In the genomic region with DNA sequence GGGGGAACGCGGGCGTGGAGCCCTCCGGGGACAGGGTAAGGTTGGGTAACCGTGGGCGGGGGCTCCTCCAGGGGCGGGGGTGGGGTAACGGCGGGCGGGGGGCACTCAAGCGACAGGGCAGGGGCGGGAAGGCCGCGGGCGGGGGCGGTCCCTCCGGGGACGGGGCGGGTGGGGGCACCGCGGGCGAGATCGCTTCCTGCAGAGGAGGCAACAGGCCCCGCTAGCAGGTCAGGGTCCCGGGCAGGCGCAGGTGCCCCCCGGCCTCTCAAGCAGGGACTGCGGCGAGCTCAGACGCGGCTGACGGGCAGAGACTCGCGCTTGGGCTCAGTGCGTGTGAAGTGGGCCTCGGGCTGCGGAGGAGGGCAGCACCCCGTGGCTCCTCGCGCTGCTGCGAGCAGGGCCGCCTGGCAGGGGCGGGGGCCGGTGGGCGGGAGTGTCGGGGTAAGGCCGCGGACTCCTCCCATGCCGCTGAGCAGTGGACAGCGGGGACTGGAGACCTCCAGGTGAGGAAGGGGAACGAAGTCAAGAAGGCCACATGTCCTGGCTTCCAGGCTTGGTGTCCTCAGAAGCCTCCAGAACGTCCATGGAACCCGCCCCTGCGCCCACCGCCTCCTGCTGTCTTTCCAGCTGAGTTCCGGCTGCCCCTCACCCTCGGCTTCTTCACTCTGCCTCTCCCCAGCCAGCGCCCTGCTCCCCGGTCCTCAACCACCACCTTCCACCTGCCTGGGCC, we compare ENCODE assay signal across 8 cellular contexts. TPM values are rescaled to one million over a fixed set of nuclear protein-coding genes. Genes with fewer than 3 reads are reported as not detected.
DNase-seq lines count a peak whose midpoint lies in the region; ATAC-seq and TF ChIP-seq lines count a peak whose summit lies in the region.

No MANE protein-coding gene starts in this region.

- H3K9me3 ChIP-seq in colonic mucosa (no peaks in the 10 kb centered on the region), liver (ENCODE audit: control insufficient read depth in 4 of 4, low read length in 3 of 4) (no peaks in the 10 kb centered on the region)

- H3K4me3 ChIP-seq in GM23338, result peak overlapping the region; percentile 58
- H3K4me3 ChIP-seq in colonic mucosa, result peak overlapping the region; percentile 72
- H3K4me3 ChIP-seq in liver (ENCODE audit: low read depth in 1 of 3, low read length in 3 of 3), result peak overlapping the region; percentile 45 to 99 (median 63)

- POLR2A ChIA-PET in activated B cell treated with CpG ODN at 0.5 μM for 24 hours (lab: Charles Lee), result interaction anchor here (0.5 to 2.1 kb wide), 20 partner anchors 8 to 747 kb away, joined by 3 to 17 read pairs (median 4); a partner anchor contains a TSS

- H2AFZ ChIP-seq in GM23338, result no peak overlapping the region

- no peak for TF ChIP-seq RAD21 in liver (IDR thresholded peaks at IDR 0.05)

- intact Hi-C loops in activated B cell treated with CpG ODN at 0.5 μM for 24 hours (cut with micrococcal nuclease), result loop anchor here (1.0 to 10.0 kb wide), 5 partner anchors 15 to 587 kb away; a partner anchor contains a TSS
- intact Hi-C loops in colonic mucosa (cut with DNase I), result no loop called here

- H3K27me3 Mint-ChIP-seq in GM23338 (ENCODE audit: insufficient read depth, low read depth, poor library complexity), result peaks cover 11% of the 10 kb centered on the region
- H3K27me3 Mint-ChIP-seq in activated B cell treated with CpG ODN at 0.5 μM for 24 hours, result no peaks in the 10 kb centered on the region

- peaks cover 15% of the 10 kb centered on the region for H3F3A ChIP-seq in GM23338 (replicated peaks; ENCODE audit: low read depth)

- H3K79me2 ChIP-seq in GM23338 (replicated peaks; ENCODE audit: insufficient read depth), result peaks cover 46% of the 10 kb centered on the region

- WGBS in liver, result 3% methylated on average over 59 of the region's 59 CpGs

- no peak overlapping the region for H3K27ac Mint-ChIP-seq in GM23338
- peak overlapping the region; percentile 95 for H3K27ac Mint-ChIP-seq in activated B cell treated with CpG ODN at 0.5 μM for 24 hours

- H3K4me3 Mint-ChIP-seq in GM23338 (peak overlapping the region; percentile 73), activated B cell treated with CpG ODN at 0.5 μM for 24 hours (peak overlapping the region; percentile 86)

- peaks cover 10% of the 10 kb centered on the region for H3K36me3 Mint-ChIP-seq in GM23338 (ENCODE audit: low read depth)
- peaks cover 11% of the 10 kb centered on the region for H3K36me3 Mint-ChIP-seq in activated B cell treated with CpG ODN at 0.5 μM for 24 hours (ENCODE audit: low read depth)

- peak overlapping the region; percentile 86 for H3K4me2 ChIP-seq in GM23338

- peaks cover 52% of the 10 kb centered on the region for H3K4me1 Mint-ChIP-seq in GM23338
- H3K4me1 Mint-ChIP-seq in activated B cell treated with CpG ODN at 0.5 μM for 24 hours, result peaks cover 65% of the 10 kb centered on the region

- peak; percentile 78 for DNase-seq in D341Med (ENCODE audit: low spot score)
- DNase-seq in GM23338 (ENCODE audit: low spot score), result peak; percentile 67
- DNase-seq in NCI-H2081 (lab: John Stamatoyannopoulos, UW), result peak; percentile 69 to 76
- no peak for DNase-seq in activated B cell treated with CpG ODN at 0.5 μM for 24 hours
- peak; percentile 87 for DNase-seq in colonic mucosa
- peak; percentile 79 for DNase-seq in stimulated activated CD4-positive, alpha-beta T cell treated with anti-CD3 and anti-CD28 coated beads, Interleukin-4, amount 100 ng/mL, for 4 hours

- ATAC-seq in GM23338 (peak; percentile 59), activated B cell treated with CpG ODN at 0.5 μM for 24 hours (ENCODE audit: low read depth) (peak; percentile 64), GM19328 (IDR thresholded peaks at IDR 0.05; ENCODE audit: unreplicated experiment) (no peak)

- no peaks in the 10 kb centered on the region for H3K36me3 ChIP-seq in GM23338 (ENCODE audit: insufficient read depth)
- no peaks in the 10 kb centered on the region for H3K36me3 ChIP-seq in colonic mucosa
- H3K36me3 ChIP-seq in liver (ENCODE audit: control insufficient read depth in 4 of 4, insufficient read depth in 3 of 4, low read depth in 1 of 4, low read length in 3 of 4), result no peaks in the 10 kb centered on the region

- H4K20me1 ChIP-seq in GM23338 (replicated peaks; ENCODE audit: insufficient read depth), result peaks cover 28% of the 10 kb centered on the region

- CTCF ChIA-PET in activated B cell treated with CpG ODN at 0.5 μM for 24 hours (lab: Charles Lee), result interaction anchor here (1.1 to 1.2 kb wide), 2 partner anchors 14 to 103 kb away, joined by 3 to 5 read pairs; no protein-coding TSS in a partner anchor

- no peaks in the 10 kb centered on the region; the same call in 2 of the 3 replicates for H3K9me3 Mint-ChIP-seq in GM23338
- H3K9me3 Mint-ChIP-seq in activated B cell treated with CpG ODN at 0.5 μM for 24 hours, result no peaks in the 10 kb centered on the region

- H3K27ac ChIP-seq in GM23338 (ENCODE audit: low read depth) (no peak overlapping the region), colonic mucosa (peak overlapping the region; percentile 80), liver (ENCODE audit: low read depth in 1 of 2, low read length in 2 of 2) (peak overlapping the region; percentile 86 to 89)

- H3K9ac ChIP-seq in colonic mucosa (ENCODE audit: low read depth in 2 of 2, low read length in 2 of 2) (peak overlapping the region; percentile 76 to 82), liver (ENCODE audit: low read depth in 1 of 2, low read length in 2 of 2) (peak overlapping the region; percentile 3 to 42)

- TF ChIP-seq CTCF in GM23338 (conservative IDR thresholded peaks at IDR 0.05; ENCODE audit: low read depth in 2 of 2), result no peak
- no peak for TF ChIP-seq CTCF in activated B cell treated with CpG ODN at 0.5 μM for 24 hours (IDR thresholded peaks at IDR 0.05)
- no peak for TF ChIP-seq CTCF in colonic mucosa (IDR thresholded peaks at IDR 0.05)
- TF ChIP-seq CTCF in liver (IDR thresholded peaks at IDR 0.05; ENCODE audit: low read depth, low read length, missing input control), result no peak

- peaks cover 34% of the 10 kb centered on the region for H3K4me1 ChIP-seq in GM23338 (ENCODE audit: insufficient read depth)
- peaks cover 39% of the 10 kb centered on the region for H3K4me1 ChIP-seq in colonic mucosa
- peaks cover 15 to 36% (median 33%) of the 10 kb centered on the region in 4 donors for H3K4me1 ChIP-seq in liver (ENCODE audit: control insufficient read depth in 4 of 4, insufficient read depth in 4 of 4, low read length in 3 of 4)

- H3K27me3 ChIP-seq in GM23338 (ENCODE audit: insufficient read depth), result no peaks in the 10 kb centered on the region
- H3K27me3 ChIP-seq in colonic mucosa, result no peaks in the 10 kb centered on the region
- no peaks in the 10 kb centered on the region for H3K27me3 ChIP-seq in liver (ENCODE audit: control insufficient read depth in 4 of 4, insufficient read depth in 4 of 4, low read length in 3 of 4)

- H3K9me2 ChIP-seq in GM23338 (ENCODE audit: insufficient read depth), result no peaks in the 10 kb centered on the region

TF ChIP-seq in GM23338, 12 proteins besides CTCF, POLR2A, EP300 and RAD21:
- TF ChIP-seq STAT1 (IDR thresholded peaks at IDR 0.05; ENCODE audit: unreplicated experiment), result no peak
- peak; percentile 56 for TF ChIP-seq POLR2AphosphoS5 (IDR thresholded peaks at IDR 0.05; ENCODE audit: low read depth)
TF ChIP-seq in GM23338: peak in this region for 1.

TF ChIP-seq in liver, 16 proteins besides CTCF, POLR2A, EP300 and RAD21:
- TF ChIP-seq NR2F2 (IDR thresholded peaks at IDR 0.05), result no peak
- TF ChIP-seq, protein P1, sequence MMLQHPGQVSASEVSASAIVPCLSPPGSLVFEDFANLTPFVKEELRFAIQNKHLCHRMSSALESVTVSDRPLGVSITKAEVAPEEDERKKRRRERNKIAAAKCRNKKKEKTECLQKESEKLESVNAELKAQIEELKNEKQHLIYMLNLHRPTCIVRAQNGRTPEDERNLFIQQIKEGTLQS (IDR thresholded peaks at IDR 0.05), result no peak
- no peak for TF ChIP-seq EGR1 (IDR thresholded peaks at IDR 0.05; ENCODE audit: low read depth in 2 of 2)
- TF ChIP-seq, protein P2, sequence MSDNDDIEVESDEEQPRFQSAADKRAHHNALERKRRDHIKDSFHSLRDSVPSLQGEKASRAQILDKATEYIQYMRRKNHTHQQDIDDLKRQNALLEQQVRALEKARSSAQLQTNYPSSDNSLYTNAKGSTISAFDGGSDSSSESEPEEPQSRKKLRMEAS (IDR thresholded peaks at IDR 0.05), result no peak
- TF ChIP-seq FOXA1 (IDR thresholded peaks at IDR 0.05), result no peak
- TF ChIP-seq RXRA (IDR thresholded peaks at IDR 0.05), result no peak

RNA-seq across cellular contexts. Expression of a gene that starts 0.6 kb away (rescaled TPM):
- 138 and 147 TPM in 2 replicates for total RNA-seq in GM23338 (2014; rRNA removed; shearing (Covaris generic))
- 65.4 and 78.6 TPM in 2 replicates for polyA plus RNA-seq in GM23338 (2016; fragmentation: Nextera tagmentation; extraction: Ambion mirVana)
- 266 and 302 TPM in 2 replicates for total RNA-seq in activated B cell treated with CpG ODN at 0.5 μM for 24 hours
- total RNA-seq in colonic mucosa, result 100 to 1,000 TPM; 281 to 367 TPM
- total RNA-seq in liver, result 10 to 100 TPM; 51.5 to 54.0 TPM
- polyA plus RNA-seq in liver, result 10 to 100 TPM; 22.3 to 68.5 TPM

RNA-seq across cellular contexts. Expression of a gene that starts 23.5 kb away (rescaled TPM):
- total RNA-seq in GM23338 (2014; rRNA removed; shearing (Covaris generic)), result 0.82 and 0.87 TPM in 2 replicates
- polyA plus RNA-seq in GM23338 (2016; fragmentation: Nextera tagmentation; extraction: Ambion mirVana), result 0.42 TPM in 1 of 2 replicates, not detected in the other
- 0.73 and 1.3 TPM in 2 replicates for total RNA-seq in activated B cell treated with CpG ODN at 0.5 μM for 24 hours
- under 1 TPM in 1 of 2 donors, not detected in 1; 0.17 TPM for total RNA-seq in colonic mucosa
- total RNA-seq in liver, result under 1 TPM; 0.47 to 0.67 TPM
- polyA plus RNA-seq in liver, result under 1 TPM in 1 of 2 donors, not detected in 1; 0.15 TPM

RNA-seq across cellular contexts. Expression of a gene that starts 27.6 kb away (rescaled TPM):
- 13.4 and 19.5 TPM in 2 replicates for total RNA-seq in GM23338 (2014; rRNA removed; shearing (Covaris generic))
- polyA plus RNA-seq in GM23338 (2016; fragmentation: Nextera tagmentation; extraction: Ambion mirVana) (22.0 and 25.0 TPM in 2 replicates), liver (10 to 100 TPM in 1 of 2 donors, 1 to 10 TPM in 1; 3.2 to 13.1 TPM)
- total RNA-seq in activated B cell treated with CpG ODN at 0.5 μM for 24 hours (0.29 and 0.51 TPM in 2 replicates), colonic mucosa (1 to 10 TPM; 3.5 to 9.8 TPM), liver (1 to 10 TPM; 2.6 to 2.7 TPM)
